Comparison of ENCODE assay signal across 9 cellular contexts in genomic region chr11:15969701-15970329, GRCh38.
DNase-seq lines count a peak whose midpoint lies in the region; ATAC-seq and TF ChIP-seq lines count a peak whose summit lies in the region.
"Had no signal": no experiment of that assay in that cellular context is flagged by ENCODE, and none has a peak within 500 bp of the region (broad histone marks: within the 10 kb centered on the region; RNA-seq: fewer than 3 reads in every experiment).

No MANE protein-coding gene starts in this region.

- in situ Hi-C loops in GM13977 (cut with MboI; ENCODE audit: low pct_unique_long_range_greater_than_20kb, low sequenced_read_pairs, unreplicated experiment), result no loop called here

- no peaks in the 10 kb centered on the region for H3K36me3 ChIP-seq in sigmoid colon

- DNase-seq in GM13977 (ENCODE audit: low spot score) (peak; percentile 20), dorsolateral prefrontal cortex (peak in 1 of 10 donors; percentile 51), sigmoid colon (no peak), NCI-H128 (lab: John Stamatoyannopoulos, UW; ENCODE audit: unreplicated experiment) (no peak)
- no peak for DNase-seq in activated effector memory CD4-positive, alpha-beta T cell treated with anti-CD3 and anti-CD28 coated beads, Interleukin-2, amount 50 U/mL, for 16 hours
- no peak for DNase-seq in activated CD8-positive, alpha-beta memory T cell treated with anti-CD3 and anti-CD28 coated beads, Interleukin-2, amount 50 U/mL, for 48 hours
- DNase-seq: NCI-H2227 treated with DMSO at 0.1 percent for 48 hours had no signal

- TF ChIP-seq POLR2A in sigmoid colon (IDR thresholded peaks at IDR 0.05), result no peak

- TF ChIP-seq CTCF in GM13977 (IDR thresholded peaks at IDR 0.05; ENCODE audit: extremely low read depth, insufficient read depth, missing control alignments), result no peak
- no peak for TF ChIP-seq CTCF in dorsolateral prefrontal cortex (IDR thresholded peaks at IDR 0.05 in 54 of 56, conservative IDR thresholded peaks at IDR 0.05 in 2 of 56; ENCODE audit: low read depth in 1 of 56, partially characterized antibody in 56 of 56)
- TF ChIP-seq CTCF in sigmoid colon (IDR thresholded peaks at IDR 0.05), result no peak

- H3K27ac ChIP-seq in dorsolateral prefrontal cortex, result peak overlapping the region in 41 of 59 donors; percentile 6 to 84 (median 59)
- H3K27ac ChIP-seq in sigmoid colon, result peak overlapping the region in 3 of 4 donors; percentile 34 to 58 (median 49)

- 73 to 80% methylated on average over 6 of the region's 6 CpGs for WGBS in sigmoid colon, 2 donors

- peaks cover 0 to 30% (median 25%) of the 10 kb centered on the region in 4 donors for H3K4me1 ChIP-seq in sigmoid colon

- H3K9me3 ChIP-seq in sigmoid colon, result no peaks in the 10 kb centered on the region

- ATAC-seq in HG03439 (IDR thresholded peaks at IDR 0.05; ENCODE audit: unreplicated experiment) (peak; percentile 44), HG02759 (IDR thresholded peaks at IDR 0.05; ENCODE audit: unreplicated experiment) (no peak)

- no peak for TF ChIP-seq EP300 in sigmoid colon (IDR thresholded peaks at IDR 0.05)

- H3K27me3 ChIP-seq in dorsolateral prefrontal cortex (no peaks in the 10 kb centered on the region), sigmoid colon (no peaks in the 10 kb centered on the region)

- peak overlapping the region in 49 of 59 donors; percentile 1 to 56 (median 29) for H3K4me3 ChIP-seq in dorsolateral prefrontal cortex
- no peak overlapping the region for H3K4me3 ChIP-seq in sigmoid colon

- intact Hi-C loops in dorsolateral prefrontal cortex (cut with DNase I), result no loop called here
- intact Hi-C loops in sigmoid colon (cut with DNase I), result no loop called here

Comparison
In these comparisons a context has a peak if more than half of its experiments do, and no peak if none do; other contexts are left out.
1. H3K4me3 ChIP-seq: peak in dorsolateral prefrontal cortex (49 of 59); none in sigmoid colon (0 of 4).